Comparison of ENCODE assay signal across 13 cellular contexts in the genomic region with DNA sequence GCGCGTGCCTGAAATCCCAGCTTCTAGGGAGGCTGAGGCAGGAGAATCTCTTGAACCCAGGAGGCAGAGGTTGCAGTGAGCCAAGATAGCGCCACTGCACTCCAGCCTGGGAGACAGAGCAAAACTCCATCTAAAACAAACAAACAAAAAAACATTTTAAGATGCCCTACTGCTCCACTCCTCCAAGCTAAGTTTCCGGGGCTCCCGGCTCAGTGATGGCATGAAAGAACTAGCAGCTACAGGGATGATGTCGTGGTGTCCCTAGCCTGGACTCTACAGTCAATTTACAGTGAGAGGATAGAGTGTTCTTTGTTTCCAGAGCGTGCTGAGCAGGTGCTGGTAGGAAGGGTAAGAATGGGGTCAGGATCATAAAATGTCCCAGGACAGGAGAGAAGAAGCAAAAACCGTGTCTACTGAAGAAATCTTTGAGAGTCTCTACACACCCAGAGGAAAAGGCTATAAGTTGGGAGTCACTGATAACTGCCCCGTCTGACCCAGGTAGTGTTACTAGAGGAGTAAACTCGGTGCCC. TPM values are rescaled to one million over a fixed set of nuclear protein-coding genes. Genes with fewer than 3 reads are reported as not detected.
A peak's percentile ranks its signal among the peaks of the same experiment; 100 is the strongest.
DNase-seq lines count a peak whose midpoint lies in the region; ATAC-seq and TF ChIP-seq lines count a peak whose summit lies in the region.
"Had no signal": no experiment of that assay in that cellular context is flagged by ENCODE, and none has a peak within 500 bp of the region (broad histone marks: within the 10 kb centered on the region; RNA-seq: fewer than 3 reads in every experiment).

No MANE protein-coding gene starts in this region.

- no peak for DNase-seq in GM23248
- DNase-seq in mesothelial cell of epicardium (ENCODE audit: low spot score in 2 of 2, unreplicated experiment in 2 of 2): no peak
- DNase-seq in DMS 273 treated with DMSO at 0.1 percent for 48 hours (lab: John Stamatoyannopoulos, UW): no peak
- no peak for DNase-seq in upper lobe of right lung
- no peak for DNase-seq in effector memory CD8-positive, alpha-beta T cell
- DNase-seq: cerebellar nuclear complex, COR-L47, kidney glomerular epithelial cell, NCI-H187, T-helper 9 cell had no signal

- H3K9me2 ChIP-seq in GM23248 (ENCODE audit: insufficient read depth): no peaks in the 10 kb centered on the region

- H3F3A ChIP-seq in GM23248 (ENCODE audit: insufficient read depth): no peaks in the 10 kb centered on the region

- H3K4me2 ChIP-seq in BLaER1 (peak overlapping the region; percentile 81; the same call in 1 of the 2 replicates), GM23248 (ENCODE audit: unreplicated experiment) (no peak overlapping the region)

- TF ChIP-seq CTCF in mesothelial cell of epicardium (IDR thresholded peaks at IDR 0.05; ENCODE audit: unreplicated experiment): no peak
- TF ChIP-seq CTCF in upper lobe of right lung (IDR thresholded peaks at IDR 0.05): no peak

- H2AFZ ChIP-seq in GM23248: peak overlapping the region; percentile 95; the same call in 1 of the 2 replicates

- peaks cover 2% of the 10 kb centered on the region for H3K36me3 Mint-ChIP-seq in activated naive CD8-positive, alpha-beta T cell
- peaks cover 5% of the 10 kb centered on the region for H3K36me3 Mint-ChIP-seq in mesothelial cell of epicardium
- peaks cover 9% of the 10 kb centered on the region for H3K36me3 Mint-ChIP-seq in effector memory CD8-positive, alpha-beta T cell (ENCODE audit: insufficient read depth)

- H3K27me3 ChIP-seq in BLaER1 (no peaks in the 10 kb centered on the region), GM23248 (replicated peaks; ENCODE audit: insufficient read depth) (no peaks in the 10 kb centered on the region), upper lobe of right lung (no peaks in the 10 kb centered on the region)

- H3K4me3 Mint-ChIP-seq in activated naive CD8-positive, alpha-beta T cell: peak overlapping the region; percentile 68
- H3K4me3 Mint-ChIP-seq in mesothelial cell of epicardium: peak overlapping the region; percentile 97
- H3K4me3 Mint-ChIP-seq in effector memory CD8-positive, alpha-beta T cell: peak overlapping the region in 1 of 2 donors; percentile 88

- H3K9ac ChIP-seq in BLaER1: no peak overlapping the region
- no peak overlapping the region for H3K9ac ChIP-seq in GM23248

- in situ Hi-C loops in GM23248 (cut with MboI): no loop called here

- peaks cover 19% of the 10 kb centered on the region for H3K4me1 Mint-ChIP-seq in activated naive CD8-positive, alpha-beta T cell (ENCODE audit: low read depth)
- peaks cover 10% of the 10 kb centered on the region for H3K4me1 Mint-ChIP-seq in mesothelial cell of epicardium
- peaks cover 0 to 10% of the 10 kb centered on the region in 2 donors for H3K4me1 Mint-ChIP-seq in effector memory CD8-positive, alpha-beta T cell (ENCODE audit: low read depth in 2 of 2)

- H3K9me3 Mint-ChIP-seq in activated naive CD8-positive, alpha-beta T cell (ENCODE audit: low read depth): no peaks in the 10 kb centered on the region
- no peaks in the 10 kb centered on the region for H3K9me3 Mint-ChIP-seq in mesothelial cell of epicardium
- H3K9me3 Mint-ChIP-seq in effector memory CD8-positive, alpha-beta T cell: no peaks in the 10 kb centered on the region

- H4K20me1 ChIP-seq in BLaER1 (peaks cover 6% of the 10 kb centered on the region; the same call in 1 of the 2 replicates), GM23248 (ENCODE audit: insufficient read depth) (no peaks in the 10 kb centered on the region)

- no peak overlapping the region for H3K27ac Mint-ChIP-seq in activated naive CD8-positive, alpha-beta T cell
- H3K27ac Mint-ChIP-seq in mesothelial cell of epicardium: peak overlapping the region; percentile 48
- H3K27ac Mint-ChIP-seq in effector memory CD8-positive, alpha-beta T cell: no peak overlapping the region

- intact Hi-C loops in upper lobe of right lung (cut with DNase I): no loop called here

- H3K36me3 ChIP-seq in BLaER1 (peaks cover 23% of the 10 kb centered on the region), GM23248 (ENCODE audit: low read depth) (no peaks in the 10 kb centered on the region), upper lobe of right lung (peaks cover 11% of the 10 kb centered on the region)

- H3K27me3 Mint-ChIP-seq in activated naive CD8-positive, alpha-beta T cell: no peaks in the 10 kb centered on the region
- H3K27me3 Mint-ChIP-seq in mesothelial cell of epicardium (ENCODE audit: low read depth): no peaks in the 10 kb centered on the region
- H3K27me3 Mint-ChIP-seq in effector memory CD8-positive, alpha-beta T cell: no peaks in the 10 kb centered on the region

- peaks cover 33% of the 10 kb centered on the region for H3K79me2 ChIP-seq in GM23248 (ENCODE audit: insufficient read depth)

- ATAC-seq in HG02970 (IDR thresholded peaks at IDR 0.05; ENCODE audit: low FRiP score, unreplicated experiment) (no peak), upper lobe of right lung (no peak)
- ATAC-seq in effector memory CD8-positive, alpha-beta T cell (replicated peaks): no peak

- H3K27ac ChIP-seq in BLaER1 (no peak overlapping the region), GM23248 (no peak overlapping the region), upper lobe of right lung (no peak overlapping the region)

- H3K4me1 ChIP-seq in BLaER1 (peaks cover 27% of the 10 kb centered on the region), GM23248 (ENCODE audit: insufficient read depth) (no peaks in the 10 kb centered on the region), upper lobe of right lung (peaks cover 20% of the 10 kb centered on the region)

- H3K4me3 ChIP-seq in BLaER1 (no peak overlapping the region), GM23248 (no peak overlapping the region), upper lobe of right lung (no peak overlapping the region)

- 69 to 73% methylated on average over 10 of the region's 10 CpGs for WGBS in GM23248 (ENCODE audit: low coverage in 1 of 2, low lambda C conversion rate in 2 of 2, missing lambda C conversion rate in 2 of 2), 2 experiments

- H3K9me3 ChIP-seq in BLaER1 (no peaks in the 10 kb centered on the region), GM23248 (ENCODE audit: low read depth) (no peaks in the 10 kb centered on the region), upper lobe of right lung (no peaks in the 10 kb centered on the region)

RNA-seq across cellular contexts. Expression of a gene that starts 1.2 kb away (rescaled TPM):
- 6.6 and 8.0 TPM in 2 replicates for total RNA-seq in GM23248 (2014; rRNA removed; shearing (Covaris generic))
- polyA plus RNA-seq in GM23248 (2016; fragmentation: Nextera tagmentation; extraction: Ambion mirVana): 4.9 and 5.5 TPM in 2 replicates
- total RNA-seq in mesothelial cell of epicardium: 11.6 to 14.7 TPM (median 13.2 TPM) in 3 replicates
- 12.5 TPM for total RNA-seq in upper lobe of right lung

RNA-seq across cellular contexts. Expression of a gene that starts 6.2 kb away (rescaled TPM):
- 61.2 and 73.3 TPM in 2 replicates for total RNA-seq in GM23248 (2014; rRNA removed; shearing (Covaris generic))
- 154 and 156 TPM in 2 replicates for polyA plus RNA-seq in GM23248 (2016; fragmentation: Nextera tagmentation; extraction: Ambion mirVana)
- 84.0 to 89.2 TPM (median 85.2 TPM) in 3 replicates for total RNA-seq in mesothelial cell of epicardium
- total RNA-seq in upper lobe of right lung: 54.7 TPM

RNA-seq across cellular contexts. Expression of a gene that starts 16.0 kb away (rescaled TPM):
- total RNA-seq in GM23248 (2014; rRNA removed; shearing (Covaris generic)): 11.6 and 22.5 TPM in 2 replicates
- polyA plus RNA-seq in GM23248 (2016; fragmentation: Nextera tagmentation; extraction: Ambion mirVana): 8.2 and 9.1 TPM in 2 replicates
- total RNA-seq in mesothelial cell of epicardium (40.2 to 42.9 TPM (median 42.8 TPM) in 3 replicates), upper lobe of right lung (23.9 TPM)

RNA-seq across cellular contexts. Expression of a gene that starts 26.9 kb away (rescaled TPM):
- total RNA-seq in GM23248 (2014; rRNA removed; shearing (Covaris generic)): 28.9 and 54.6 TPM in 2 replicates
- 40.1 and 46.6 TPM in 2 replicates for polyA plus RNA-seq in GM23248 (2016; fragmentation: Nextera tagmentation; extraction: Ambion mirVana)
- total RNA-seq in mesothelial cell of epicardium (39.8 to 46.0 TPM (median 41.7 TPM) in 3 replicates), upper lobe of right lung (31.3 TPM)

RNA-seq across cellular contexts. Expression of a gene that starts 27.9 kb away (rescaled TPM):
- 2.9 and 5.0 TPM in 2 replicates for total RNA-seq in GM23248 (2014; rRNA removed; shearing (Covaris generic))
- 2.1 and 3.1 TPM in 2 replicates for polyA plus RNA-seq in GM23248 (2016; fragmentation: Nextera tagmentation; extraction: Ambion mirVana)
- 60.3 to 62.0 TPM (median 61.5 TPM) in 3 replicates for total RNA-seq in mesothelial cell of epicardium
- total RNA-seq in upper lobe of right lung: 43.1 TPM
